ENCODE assay signal across 31 cellular contexts in the genomic region with DNA sequence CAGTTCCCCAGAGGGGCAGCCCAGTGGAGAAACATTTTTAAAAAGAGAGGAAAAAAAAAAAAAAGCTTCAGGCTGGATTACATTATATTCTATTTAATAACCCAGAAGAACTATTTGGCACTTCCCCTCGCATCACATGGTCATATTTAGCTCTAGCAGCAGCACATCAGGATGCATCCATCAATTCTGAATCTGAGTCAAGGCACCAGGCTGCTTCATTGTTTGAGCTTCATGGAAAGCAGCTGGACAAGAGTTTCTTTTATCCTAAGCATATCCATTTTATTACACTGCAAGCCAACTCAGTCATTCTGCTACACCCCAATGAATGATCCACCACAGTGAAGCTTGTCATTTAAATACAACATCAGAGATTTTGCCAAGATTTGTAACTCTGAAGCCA. TPM values are rescaled to one million over a fixed set of nuclear protein-coding genes. Genes with fewer than 3 reads are reported as not detected.
"Had no signal": no experiment of that assay in that cellular context is flagged by ENCODE, and none has a peak within 500 bp of the region (broad histone marks: within the 10 kb centered on the region; RNA-seq: fewer than 3 reads in every experiment).

No MANE protein-coding gene starts in this region.

- DNase-seq: activated B cell treated with CpG ODN at 0.5 μM for 24 hours; activated CD4-positive, alpha-beta T cell treated with anti-CD3 and anti-CD28 coated beads for 48 hours; activated CD4-positive, alpha-beta T cell treated with anti-CD3 and anti-CD28 coated beads, Interleukin-2, amount 50 U/mL, for 1 hour; activated CD4-positive, alpha-beta T cell treated with anti-CD3 and anti-CD28 coated beads, Interleukin-2, amount 50 U/mL, for 48 hours; activated CD8-positive, alpha-beta memory T cell treated with anti-CD3 and anti-CD28 coated beads for 24 hours; activated CD8-positive, alpha-beta T cell treated with anti-CD3 and anti-CD28 coated beads for 36 hours; activated effector memory CD4-positive, alpha-beta T cell treated with Interleukin-2 at 50 U/mL for 16 hours; activated naive CD4-positive, alpha-beta T cell treated with anti-CD3 and anti-CD28 coated beads for 36 hours; activated naive CD8-positive, alpha-beta T cell treated with anti-CD3 and anti-CD28 coated beads for 36 hours; activated naive CD8-positive, alpha-beta T cell treated with anti-CD3 and anti-CD28 coated beads, Interleukin-2, amount 50 U/mL, for 24 hours; activated T-cell treated with anti-CD3 and anti-CD28 coated beads, Interleukin-2, amount 50 U/mL, for 4 hours; adrenal gland; amygdala; aorta; body of pancreas; caudate nucleus; cortex of kidney; dermis blood vessel endothelial cell; effector CD4-positive, alpha-beta T cell; effector memory CD8-positive, alpha-beta T cell; erythroblast; foreskin fibroblast; gastrocnemius medialis; heart right ventricle; T-cell; T1000; WERI-Rb-1 had no signal

- H3K27ac ChIP-seq: adrenal gland, body of pancreas, esophagus muscularis mucosa, gastrocnemius medialis, heart right ventricle, WERI-Rb-1 had no signal

- ATAC-seq: activated CD4-positive, CD25-positive, alpha-beta regulatory T cell treated with anti-CD3 and anti-CD28 coated beads, Interleukin-2, amount 50 U/mL, for 24 hours; activated CD8-positive, alpha-beta T cell treated with anti-CD3 and anti-CD28 coated beads for 36 hours; activated naive CD8-positive, alpha-beta T cell treated with anti-CD3 and anti-CD28 coated beads, Interleukin-2, amount 50 U/mL, for 24 hours; activated T-cell treated with anti-CD3 and anti-CD28 coated beads, Interleukin-2, amount 50 U/mL, for 4 hours; activated T-helper 17 cell treated with anti-CD3 and anti-CD28 coated beads, Interleukin-2, amount 50 U/mL, for 72 hours; body of pancreas; effector memory CD8-positive, alpha-beta T cell; gastrocnemius medialis; heart right ventricle; T-cell had no signal

- H3K9me3 ChIP-seq: adrenal gland, body of pancreas, esophagus muscularis mucosa, gastrocnemius medialis had no signal

- H3K27me3 ChIP-seq: adrenal gland, body of pancreas, esophagus muscularis mucosa, gastrocnemius medialis, heart right ventricle had no signal

- H3K36me3 ChIP-seq: adrenal gland, esophagus muscularis mucosa, gastrocnemius medialis, WERI-Rb-1 had no signal

- H3K4me3 ChIP-seq: adrenal gland, body of pancreas, esophagus muscularis mucosa, gastrocnemius medialis, heart right ventricle had no signal

RNA-seq across cellular contexts. Expression of gene MISFA, which starts 24.6 kb away (rescaled TPM):
- total RNA-seq: body of pancreas, glomerular endothelial cell had no signal
